ENCODE assay signal across 21 cellular contexts in genomic region chr3:126666600-126667528, GRCh38. TPM values are rescaled to one million over a fixed set of nuclear protein-coding genes. Genes with fewer than 3 reads are reported as not detected.
DNase-seq lines count a peak whose midpoint lies in the region; FAIRE-seq and TF ChIP-seq lines count a peak whose summit lies in the region.
"Had no signal": no experiment of that assay in that cellular context is flagged by ENCODE, and none has a peak within 500 bp of the region (broad histone marks: within the 10 kb centered on the region; RNA-seq: fewer than 3 reads in every experiment).

No MANE protein-coding gene starts in this region.

- H3K4me1 ChIP-seq in sigmoid colon (no peaks in the 10 kb centered on the region), vagina (no peaks in the 10 kb centered on the region)
- H3K4me1 ChIP-seq: A549, BE2C had no signal

- FAIRE-seq in bronchial epithelial cell (lab: Jason Lieb, UNC), result peak; percentile 55
- FAIRE-seq: A549, G401.6, GM12892 had no signal

- H3K27me3 ChIP-seq in bronchial epithelial cell (ENCODE audit: control insufficient read depth, insufficient read depth, low read length) (peaks cover 7% of the 10 kb centered on the region), sigmoid colon (peaks cover 0 to 12% (median under 1%) of the 10 kb centered on the region in 3 donors), vagina (no peaks in the 10 kb centered on the region)
- H3K27me3 ChIP-seq: BE2C; BLaER1 treated with 17β-estradiol and CSF1 and Interleukin-3, amounts not matched to agents 10 nM and 100 nM had no signal

- no peak for TF ChIP-seq EP300 in sigmoid colon (IDR thresholded peaks at IDR 0.05)

- intact Hi-C loops in sigmoid colon (cut with DNase I), result no loop called here
- intact Hi-C loops in vagina (cut with DNase I), result no loop called here

- H3K4me3 ChIP-seq in bronchial epithelial cell (ENCODE audit: low read depth, low read length) (no peak overlapping the region), sigmoid colon (no peak overlapping the region), vagina (no peak overlapping the region)
- H3K4me3 ChIP-seq: A549; BLaER1 treated with 17β-estradiol and CSF1 and Interleukin-3, amounts not matched to agents 10 nM and 100 nM had no signal

- no peak for DNase-seq in bronchial epithelial cell (ENCODE audit: low read depth)
- DNase-seq in mesenteric fat pad (ENCODE audit: low spot score), result peak; percentile 64
- peak; percentile 60 for DNase-seq in sigmoid colon
- peak; percentile 83 to 93 for DNase-seq in vagina (ENCODE audit: extremely low spot score in 2 of 2)
- no peak for DNase-seq in activated gamma-delta T cell (lab: John Stamatoyannopoulos, UW)
- no peak for DNase-seq in DMS53 treated with DMSO at 0.1 percent for 48 hours (lab: John Stamatoyannopoulos, UW; ENCODE audit: unreplicated experiment)
- DNase-seq in SW480 (ENCODE audit: low spot score), result no peak
- DNase-seq: 8988T; ACHN; AML-193; BE2C; CD4-positive, alpha-beta T cell; CD8-positive, alpha-beta memory T cell; DMS53; DND-41; GOT3; H9 had no signal

- TF ChIP-seq CTCF in bronchial epithelial cell (IDR thresholded peaks at IDR 0.05; ENCODE audit: insufficient read depth, low read length, severe bottlenecking) (no peak), sigmoid colon (IDR thresholded peaks at IDR 0.05) (no peak), vagina (IDR thresholded peaks at IDR 0.05) (no peak)

- 87 to 90% methylated on average over 15 of the region's 15 CpGs for WGBS in sigmoid colon, 2 donors

- no peaks in the 10 kb centered on the region for H3K36me3 ChIP-seq in bronchial epithelial cell (ENCODE audit: control insufficient read depth, insufficient read depth, low read length)
- no peaks in the 10 kb centered on the region for H3K36me3 ChIP-seq in sigmoid colon
- no peaks in the 10 kb centered on the region for H3K36me3 ChIP-seq in vagina
- H3K36me3 ChIP-seq: BE2C; BLaER1 treated with 17β-estradiol and CSF1 and Interleukin-3, amounts not matched to agents 10 nM and 100 nM had no signal

- no peak overlapping the region for H3K27ac ChIP-seq in sigmoid colon
- no peak overlapping the region for H3K27ac ChIP-seq in vagina
- H3K27ac ChIP-seq: A549; BLaER1 treated with 17β-estradiol and CSF1 and Interleukin-3, amounts not matched to agents 10 nM and 100 nM had no signal

- TF ChIP-seq POLR2A in sigmoid colon (IDR thresholded peaks at IDR 0.05) (no peak), vagina (IDR thresholded peaks at IDR 0.05) (no peak)

- no peaks in the 10 kb centered on the region for H3K9me3 ChIP-seq in sigmoid colon
- no peaks in the 10 kb centered on the region for H3K9me3 ChIP-seq in vagina
- H3K9me3 ChIP-seq: A549, BE2C had no signal

RNA-seq across cellular contexts. Expression of gene TXNRD3, which starts 11.9 kb away (rescaled TPM):
- 9.9 and 10.3 TPM in 2 replicates for total RNA-seq in bronchial epithelial cell
- 12.2 TPM for total RNA-seq in mesenteric fat pad
- 10 to 100 TPM; 13.2 to 21.4 (median 13.8) TPM for total RNA-seq in sigmoid colon
- polyA plus RNA-seq in sigmoid colon, result 1 to 10 TPM; 2.5 to 3.4 (median 3.0) TPM
- total RNA-seq in vagina, result 7.1 TPM

RNA-seq across cellular contexts. Expression of gene CHCHD6, which starts 37.2 kb away (rescaled TPM):
- total RNA-seq in bronchial epithelial cell (25.5 and 36.6 TPM in 2 replicates), mesenteric fat pad (10.9 TPM), sigmoid colon (10 to 100 TPM in 3 of 4 donors, 1 to 10 TPM in 1; 8.0 to 20.9 (median 14.1) TPM), vagina (12.8 TPM)
- 10 to 100 TPM; 11.8 to 15.5 (median 14.4) TPM for polyA plus RNA-seq in sigmoid colon

Comparison
In these comparisons a context has a peak if more than half of its experiments do, and no peak if none do; other contexts are left out.
1. DNase-seq: peak in mesenteric fat pad (single experiment), sigmoid colon (single experiment) and vagina (2 of 2); none in bronchial epithelial cell (single experiment), activated gamma-delta T cell (single experiment), DMS53 treated with DMSO at 0.1 percent for 48 hours (single experiment) and SW480 (single experiment).